Comparison of ENCODE assay signal across 1 cellular context in genomic region chr20:44646641-44647274, GRCh38.
A peak's percentile ranks its signal among the peaks of the same experiment; 100 is the strongest.
TF ChIP-seq lines count a peak whose summit lies in the region.

No MANE protein-coding gene starts in this region.

TF ChIP-seq in GM12878, 131 proteins besides CTCF, POLR2A, EP300 and RAD21 (continued from another document):
- peak; percentile 60; the same call in 1 of the 2 replicates for TF ChIP-seq MAX (IDR thresholded peaks at IDR 0.05; ENCODE audit: low read depth, low read length)
- TF ChIP-seq RBBP5 (conservative IDR thresholded peaks at IDR 0.05) = no peak
- TF ChIP-seq LARP7 (IDR thresholded peaks at IDR 0.05) = no peak
- no peak for TF ChIP-seq ATF2 (IDR thresholded peaks at IDR 0.05; ENCODE audit: low read length)
- TF ChIP-seq EED (IDR thresholded peaks at IDR 0.05; ENCODE audit: low read depth) = no peak
- TF ChIP-seq PML (IDR thresholded peaks at IDR 0.05; ENCODE audit: low read length) = no peak
- TF ChIP-seq MEF2A (IDR thresholded peaks at IDR 0.05; ENCODE audit: insufficient read depth, low read depth, low read length) = peak; percentile 91
- TF ChIP-seq ZSCAN29 (IDR thresholded peaks at IDR 0.05) = no peak
- TF ChIP-seq BRCA1 (IDR thresholded peaks at IDR 0.05; ENCODE audit: low read depth, low read length) = no peak
- TF ChIP-seq PBX3 (IDR thresholded peaks at IDR 0.05; ENCODE audit: insufficient replicate concordance, low read depth, low read length) = no peak
- TF ChIP-seq MYB (IDR thresholded peaks at IDR 0.05; ENCODE audit: borderline replicate concordance, low read depth, low read length) = no peak
- no peak for TF ChIP-seq SREBF1 (IDR thresholded peaks at IDR 0.05; ENCODE audit: low read length)
- no peak for TF ChIP-seq HCFC1 (IDR thresholded peaks at IDR 0.05; ENCODE audit: low read length)
- TF ChIP-seq SMARCA5 (IDR thresholded peaks at IDR 0.05) = peak; percentile 100
- TF ChIP-seq ZBTB11 (CRISPR knock-in tag; IDR thresholded peaks at IDR 0.05) = no peak
- TF ChIP-seq IRF5 (IDR thresholded peaks at IDR 0.05; ENCODE audit: borderline replicate concordance) = no peak
- TF ChIP-seq BCL11A (IDR thresholded peaks at IDR 0.05; ENCODE audit: low read depth, low read length) = peak; percentile 32; the same call in 1 of the 2 replicates
- no peak for TF ChIP-seq CEBPZ (IDR thresholded peaks at IDR 0.05; ENCODE audit: low read depth, low read length)
- peak; percentile 96 to 97 for TF ChIP-seq BHLHE40 (IDR thresholded peaks at IDR 0.05; ENCODE audit: borderline replicate concordance in 1 of 2, low read depth in 2 of 2, low read length in 1 of 2)
- peak; percentile 96 for TF ChIP-seq NFXL1 (IDR thresholded peaks at IDR 0.05; ENCODE audit: borderline replicate concordance)
- no peak for TF ChIP-seq RAD51 (IDR thresholded peaks at IDR 0.05)
- no peak for TF ChIP-seq SMAD1 (IDR thresholded peaks at IDR 0.05; ENCODE audit: low read depth, partially characterized antibody)
- TF ChIP-seq SUPT20H (IDR thresholded peaks at IDR 0.05; ENCODE audit: borderline replicate concordance, control insufficient read depth, low read depth, low read length) = no peak
- peak; percentile 24; the same call in 1 of the 2 replicates for TF ChIP-seq RELB (IDR thresholded peaks at IDR 0.05; ENCODE audit: low read depth)
- TF ChIP-seq E2F8 (IDR thresholded peaks at IDR 0.05; ENCODE audit: low read depth, partially characterized antibody) = no peak
- TF ChIP-seq CBX3 (IDR thresholded peaks at IDR 0.05; ENCODE audit: borderline replicate concordance, low read depth) = no peak
- TF ChIP-seq ESRRA (IDR thresholded peaks at IDR 0.05; ENCODE audit: low read length) = no peak
- 0 out of 2 replicates have a peak, but pooled peaks have one; percentile 4 for TF ChIP-seq MTA2 (IDR thresholded peaks at IDR 0.05; ENCODE audit: low read depth)
- no peak for TF ChIP-seq FOS (IDR thresholded peaks at IDR 0.05; ENCODE audit: borderline replicate concordance, extremely low read depth, insufficient read length)
- no peak for TF ChIP-seq POLR2AphosphoS2 (IDR thresholded peaks at IDR 0.05; ENCODE audit: low read depth, low read length)
- no peak for TF ChIP-seq FOXM1 (IDR thresholded peaks at IDR 0.05; ENCODE audit: low read depth, low read length)
- no peak for TF ChIP-seq STAT1 (conservative IDR thresholded peaks at IDR 0.05)
- TF ChIP-seq TCF7 (IDR thresholded peaks at IDR 0.05; ENCODE audit: borderline replicate concordance) = no peak
- TF ChIP-seq SPI1 (IDR thresholded peaks at IDR 0.05; ENCODE audit: borderline replicate concordance, insufficient read depth, low read depth, low read length) = no peak
- no peak for TF ChIP-seq NFYA (IDR thresholded peaks at IDR 0.05; ENCODE audit: borderline replicate concordance, low read depth, low read length)
- TF ChIP-seq FOXK2 (IDR thresholded peaks at IDR 0.05) = no peak
- peak; percentile 79 for TF ChIP-seq MEF2B (IDR thresholded peaks at IDR 0.05; ENCODE audit: partially characterized antibody, poor library complexity, severe bottlenecking)
- peak; percentile 91; the same call in 1 of the 2 replicates for TF ChIP-seq HDAC2 (IDR thresholded peaks at IDR 0.05)
- TF ChIP-seq SMC3 (IDR thresholded peaks at IDR 0.05; ENCODE audit: borderline replicate concordance, low read length) = no peak
- 0 out of 2 replicates have a peak, but pooled peaks have one; percentile 3 for TF ChIP-seq IRF4 (IDR thresholded peaks at IDR 0.05; ENCODE audit: low read depth, low read length)
- TF ChIP-seq NBN (IDR thresholded peaks at IDR 0.05) = peak; percentile 69; the same call in 1 of the 2 replicates
- TF ChIP-seq TCF3 (IDR thresholded peaks at IDR 0.05; ENCODE audit: borderline replicate concordance, insufficient read depth, low read depth, low read length) = no peak
- TF ChIP-seq RCOR1 (conservative IDR thresholded peaks at IDR 0.05; ENCODE audit: low read depth, low read length) = peak; percentile 94; the same call in 1 of the 2 replicates
- TF ChIP-seq CHD4 (IDR thresholded peaks at IDR 0.05) = peak; percentile 97
- TF ChIP-seq MLLT1 (IDR thresholded peaks at IDR 0.05) = no peak
TF ChIP-seq in GM12878: peak in this region for 34.
